9 cellular contexts compared by ENCODE assay signal in genomic region chr1:206672844-206673758, GRCh38.
DNase-seq lines count a peak whose midpoint lies in the region; ATAC-seq and TF ChIP-seq lines count a peak whose summit lies in the region.
"Had no signal": no experiment of that assay in that cellular context is flagged by ENCODE, and none has a peak within 500 bp of the region (broad histone marks: within the 10 kb centered on the region; RNA-seq: fewer than 3 reads in every experiment).

No MANE protein-coding gene starts in this region.

- H3K4me3 ChIP-seq in tibial artery, result no peak overlapping the region

- H3K27ac ChIP-seq in tibial artery, result peak overlapping the region; percentile 64 to 69
- H3K27ac ChIP-seq: VCaP had no signal

- TF ChIP-seq CTCF in tibial artery (IDR thresholded peaks at IDR 0.05), result no peak

- no peaks in the 10 kb centered on the region for H3K9me3 ChIP-seq in tibial artery

- intact Hi-C loops in tibial artery (cut with DNase I; ENCODE audit: low total_unique reads), result no loop called here

- no peaks in the 10 kb centered on the region for H3K36me3 ChIP-seq in tibial artery

- ATAC-seq in GM21737 (IDR thresholded peaks at IDR 0.05; ENCODE audit: unreplicated experiment) (no peak), HG03442 (IDR thresholded peaks at IDR 0.05; ENCODE audit: unreplicated experiment) (no peak), GM21526 (IDR thresholded peaks at IDR 0.05; ENCODE audit: low FRiP score, unreplicated experiment) (no peak)

- H3K4me1 ChIP-seq in tibial artery, result peaks cover 0 to 39% (median 33%) of the 10 kb centered on the region in 4 donors

- H3K27me3 ChIP-seq in tibial artery, result no peaks in the 10 kb centered on the region

- DNase-seq in NCI-H2081 (lab: John Stamatoyannopoulos, UW), result peak; percentile 7 to 42
- DNase-seq in NCI-H2081 treated with DMSO at 0.1 percent for 48 hours (lab: John Stamatoyannopoulos, UW), result no peak
- DNase-seq in UCSD-AML1 (lab: John Stamatoyannopoulos, UW; ENCODE audit: unreplicated experiment), result peak; percentile 77
- DNase-seq in iris pigment epithelial cell (ENCODE audit: low read depth), result peak; percentile 59
- no peak for DNase-seq in tibial artery

Comparison
In these comparisons a context has a peak if more than half of its experiments do, and no peak if none do; other contexts are left out.
1. DNase-seq: peak in NCI-H2081 (2 of 2), UCSD-AML1 (single experiment) and iris pigment epithelial cell (single experiment); none in NCI-H2081 treated with DMSO at 0.1 percent for 48 hours (single experiment) and tibial artery (0 of 2).